Comparison of ENCODE assay signal across 19 cellular contexts in the genomic region with DNA sequence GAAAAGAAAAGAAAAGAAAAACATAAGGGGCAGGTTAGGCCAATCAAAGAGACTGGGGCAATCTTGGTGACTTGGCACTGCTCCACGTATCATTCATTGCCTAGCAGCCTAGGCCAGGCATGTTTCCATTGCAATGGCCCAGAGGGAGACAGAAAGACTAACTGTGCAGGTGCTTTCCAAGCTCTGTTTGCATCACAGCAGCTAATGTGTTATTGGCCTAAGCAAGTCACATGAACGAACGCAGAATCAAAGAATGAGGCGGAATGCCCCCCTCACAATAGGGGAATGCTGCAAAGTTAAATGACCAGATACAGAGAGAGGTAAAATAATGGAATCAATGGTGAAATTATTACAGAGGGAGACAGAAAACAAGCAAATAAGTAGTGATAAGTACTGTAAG. TPM values are rescaled to one million over a fixed set of nuclear protein-coding genes. Genes with fewer than 3 reads are reported as not detected.
DNase-seq lines count a peak whose midpoint lies in the region; ATAC-seq and TF ChIP-seq lines count a peak whose summit lies in the region.
"Had no signal": no experiment of that assay in that cellular context is flagged by ENCODE, and none has a peak within 500 bp of the region (broad histone marks: within the 10 kb centered on the region; RNA-seq: fewer than 3 reads in every experiment).

No MANE protein-coding gene starts in this region.

- H3K9ac ChIP-seq in H9 (ENCODE audit: extremely low read depth, insufficient read length, low read length) = no peak overlapping the region
- H3K9ac ChIP-seq: SK-N-SH had no signal

- H3K4me3 Mint-ChIP-seq in H9 (no peak overlapping the region), WTC11 (no peak overlapping the region), CD14-positive monocyte (no peak overlapping the region)
- H3K4me3 Mint-ChIP-seq: CD4-positive, alpha-beta memory T cell had no signal

- H3K27ac Mint-ChIP-seq in H9 (peak overlapping the region in 2 of 3 experiments; percentile 0 to 82; a peak in 3 of 7 replicates), WTC11 (no peak overlapping the region; the same call in 1 of the 2 replicates), CD14-positive monocyte (no peak overlapping the region)
- H3K27ac Mint-ChIP-seq: CD4-positive, alpha-beta memory T cell had no signal

- no peak overlapping the region for H4K91ac ChIP-seq in H9 (ENCODE audit: insufficient read length, low read depth, low read length)

- no peak overlapping the region for H4K5ac ChIP-seq in H9 (ENCODE audit: insufficient read length, low read depth, low read length)

- no peak overlapping the region for H3T11ph ChIP-seq in H9 (ENCODE audit: low read length)

- no peak overlapping the region for H3K4me3 ChIP-seq in mucosa of descending colon

- DNase-seq in NCI-H748 (lab: John Stamatoyannopoulos, UW; ENCODE audit: unreplicated experiment) = peak; percentile 12
- no peak for DNase-seq in NCI-H748 treated with DMSO at 0.1 percent for 48 hours (lab: John Stamatoyannopoulos, UW)
- DNase-seq in H9 = no peak
- no peak for DNase-seq in WTC11 (ENCODE audit: low spot score)
- no peak for DNase-seq in mucosa of descending colon
- no peak for DNase-seq in NCI-H187 treated with DMSO at 0.1 percent for 48 hours (lab: John Stamatoyannopoulos, UW)
- DNase-seq in HEK293T (ENCODE audit: extremely low spot score) = no peak
- DNase-seq in CD14-positive monocyte (ENCODE audit: low spot score) = no peak
- DNase-seq: Calu3; CD4-positive, alpha-beta memory T cell; DMS79; HCEC 1CT; MM.1S; NCI-H1105 treated with DMSO at 0.1 percent for 48 hours; NCI-H1930; NCI-H226; NCI-H524; SK-N-SH had no signal

- H2BK20ac ChIP-seq in H9 (ENCODE audit: low read depth, low read length, poor library complexity, severe bottlenecking) = no peak overlapping the region

- CTCF ChIA-PET in WTC11 (lab: Charles Lee) = interaction anchor here (1.1 to 3.3 kb wide), 14 partner anchors 10 to 291 kb away, joined by 3 to 52 read pairs (median 4); a partner anchor contains a TSS
- CTCF ChIA-PET in HEK293T (lab: Yijun Ruan, JAX) = interaction anchor here (1.5 to 1.7 kb wide), 2 partner anchors 9 to 50 kb away, joined by 4 to 5 read pairs; no protein-coding TSS in a partner anchor

- peaks cover under 1% of the 10 kb centered on the region; the same call in 1 of the 2 replicates for H3K27me3 Mint-ChIP-seq in H9 (ENCODE audit: low read depth)
- no peaks in the 10 kb centered on the region; the same call in 1 of the 2 replicates for H3K27me3 Mint-ChIP-seq in WTC11 (ENCODE audit: low read depth)
- peaks cover 2 to 6% (median 2%) of the 10 kb centered on the region in 3 donors for H3K27me3 Mint-ChIP-seq in CD14-positive monocyte (ENCODE audit: low read depth in 3 of 3)

- H3K9me3 ChIP-seq in H9 (ENCODE audit: control insufficient read depth, low read depth, low read length) = no peaks in the 10 kb centered on the region
- H3K9me3 ChIP-seq in mucosa of descending colon = no peaks in the 10 kb centered on the region
- H3K9me3 ChIP-seq: SK-N-SH had no signal

- H2BK12ac ChIP-seq in H9 (ENCODE audit: insufficient read length, low read depth, low read length) = no peak overlapping the region

- no peaks in the 10 kb centered on the region for H3K79me1 ChIP-seq in H9 (ENCODE audit: insufficient read depth, low read depth, low read length, poor library complexity, severe bottlenecking)

- H2BK120ac ChIP-seq in H9 (ENCODE audit: low read depth, low read length, poor library complexity, severe bottlenecking) = no peak overlapping the region

- H3K4me1 ChIP-seq in H9 (ENCODE audit: insufficient read depth, low read length) (peaks cover 3% of the 10 kb centered on the region; the same call in 1 of the 2 replicates), mucosa of descending colon (ENCODE audit: low read depth) (no peaks in the 10 kb centered on the region)

- H2AK5ac ChIP-seq in H9 (ENCODE audit: insufficient read length, low read length) = no peak overlapping the region

- no peaks in the 10 kb centered on the region for H3K23me2 ChIP-seq in H9 (ENCODE audit: insufficient read length, low read depth, low read length, poor library complexity, severe bottlenecking)

- no peak overlapping the region for H3K56ac ChIP-seq in H9 (ENCODE audit: insufficient read length, low read depth, low read length)

- H3K9me3 Mint-ChIP-seq in H9 (peaks cover 5 to 11% of the 10 kb centered on the region in 2 experiments; a peak in 4 of 5 replicates), WTC11 (peaks cover 12% of the 10 kb centered on the region), CD14-positive monocyte (peaks cover 0 to under 1% (median 0%) of the 10 kb centered on the region in 7 donors)
- H3K9me3 Mint-ChIP-seq: CD4-positive, alpha-beta memory T cell had no signal

- POLR2A ChIA-PET in WTC11 (lab: Charles Lee) (no interaction called here), HEK293T (lab: Yijun Ruan, JAX) (no interaction called here)

- H3K4me2 ChIP-seq in H9 (ENCODE audit: insufficient read depth, insufficient read length, low read length) = no peak overlapping the region
- H3K4me2 ChIP-seq: SK-N-SH had no signal

- no peaks in the 10 kb centered on the region for H4K20me1 ChIP-seq in H9 (ENCODE audit: control insufficient read depth, insufficient read depth, insufficient read length)

- H3K36me3 Mint-ChIP-seq in H9 (ENCODE audit: insufficient read depth in 1 of 3, low read depth in 3 of 3) (peaks cover 0 to 9% (median 0%) of the 10 kb centered on the region in 3 experiments; a peak in 3 of 7 replicates), WTC11 (peaks cover 3% of the 10 kb centered on the region; the same call in 1 of the 2 replicates), CD14-positive monocyte (no peaks in the 10 kb centered on the region)
- H3K36me3 Mint-ChIP-seq: CD4-positive, alpha-beta memory T cell had no signal

- no peak for TF ChIP-seq CTCF in H9 (conservative IDR thresholded peaks at IDR 0.05)
- TF ChIP-seq CTCF in WTC11 (IDR thresholded peaks at IDR 0.05) = no peak
- TF ChIP-seq CTCF in mucosa of descending colon (IDR thresholded peaks at IDR 0.05) = no peak
- TF ChIP-seq CTCF in CD14-positive monocyte (IDR thresholded peaks at IDR 0.05) = no peak

- intact Hi-C loops in mucosa of descending colon (cut with DNase I, micrococcal nuclease) (no loop called here), CD14-positive monocyte (cut with micrococcal nuclease) (no loop called here)

- no peak overlapping the region for H3K18ac ChIP-seq in H9 (ENCODE audit: insufficient read length, low read depth, low read length)

- H2BK5ac ChIP-seq in H9 (ENCODE audit: insufficient read length, low read length) = no peak overlapping the region

- no peak overlapping the region for H3K27ac ChIP-seq in H9 (ENCODE audit: insufficient read length, low read depth, low read length)

- no peaks in the 10 kb centered on the region for H3K79me2 ChIP-seq in H9 (ENCODE audit: insufficient read depth, low read length)

- no peak overlapping the region for H3K4ac ChIP-seq in H9 (ENCODE audit: low read depth, low read length)

- H4K8ac ChIP-seq in H9 (replicated peaks; ENCODE audit: insufficient read length, low read depth, low read length) = no peak overlapping the region

- H3K14ac ChIP-seq in H9 (ENCODE audit: insufficient read depth, low read length) = no peak overlapping the region

- H3K27me3 ChIP-seq in H9 (ENCODE audit: insufficient read depth, low read length) = no peaks in the 10 kb centered on the region

- no CpG with 5 or more reads among the region's 4 CpGs for WGBS in H9 (ENCODE audit: extremely low coverage, insufficient read length, low lambda C conversion rate)

- no peak overlapping the region for H3K23ac ChIP-seq in H9 (ENCODE audit: insufficient read length, low read depth, low read length)

- no peak overlapping the region for H2AFZ ChIP-seq in H9 (ENCODE audit: low read length)

- H3K36me3 ChIP-seq in mucosa of descending colon (ENCODE audit: low read depth) = no peaks in the 10 kb centered on the region

- H3K4me1 Mint-ChIP-seq in H9 (peaks cover 10 to 17% of the 10 kb centered on the region in 2 experiments), WTC11 (peaks cover 10% of the 10 kb centered on the region), CD14-positive monocyte (peaks cover 5% of the 10 kb centered on the region)

- ATAC-seq in WTC11 = peak; percentile 72
- peak; percentile 31 for ATAC-seq in mucosa of descending colon
- ATAC-seq: Panc1 had no signal

- no peak overlapping the region for H2BK15ac ChIP-seq in H9 (ENCODE audit: low read depth, low read length)

TF ChIP-seq in WTC11, 78 proteins besides CTCF, POLR2A, EP300 and RAD21:
- TF ChIP-seq, protein P1, sequence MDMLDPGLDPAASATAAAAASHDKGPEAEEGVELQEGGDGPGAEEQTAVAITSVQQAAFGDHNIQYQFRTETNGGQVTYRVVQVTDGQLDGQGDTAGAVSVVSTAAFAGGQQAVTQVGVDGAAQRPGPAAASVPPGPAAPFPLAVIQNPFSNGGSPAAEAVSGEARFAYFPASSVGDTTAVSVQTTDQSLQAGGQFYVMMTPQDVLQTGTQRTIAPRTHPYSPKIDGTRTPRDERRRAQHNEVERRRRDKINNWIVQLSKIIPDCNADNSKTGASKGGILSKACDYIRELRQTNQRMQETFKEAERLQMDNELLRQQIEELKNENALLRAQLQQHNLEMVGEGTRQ (CRISPR knock-in tag; IDR thresholded peaks at IDR 0.05) = peak; percentile 47; the same call in 1 of the 2 replicates
- no peak for TF ChIP-seq SMAD4 (CRISPR knock-in tag; IDR thresholded peaks at IDR 0.05)

TF ChIP-seq in HEK293T, 16 proteins besides CTCF, POLR2A, EP300 and RAD21 (continues in another document):
- no peak for TF ChIP-seq TARDBP (IDR thresholded peaks at IDR 0.05)
- no peak for TF ChIP-seq NFRKB (IDR thresholded peaks at IDR 0.05)
- TF ChIP-seq HDGF (IDR thresholded peaks at IDR 0.05; ENCODE audit: borderline replicate concordance) = no peak
- TF ChIP-seq ARNT (IDR thresholded peaks at IDR 0.05) = no peak
- TF ChIP-seq SP1 (IDR thresholded peaks at IDR 0.05) = no peak
- TF ChIP-seq FOXA1 (IDR thresholded peaks at IDR 0.05) = no peak
- TF ChIP-seq, protein P2, sequence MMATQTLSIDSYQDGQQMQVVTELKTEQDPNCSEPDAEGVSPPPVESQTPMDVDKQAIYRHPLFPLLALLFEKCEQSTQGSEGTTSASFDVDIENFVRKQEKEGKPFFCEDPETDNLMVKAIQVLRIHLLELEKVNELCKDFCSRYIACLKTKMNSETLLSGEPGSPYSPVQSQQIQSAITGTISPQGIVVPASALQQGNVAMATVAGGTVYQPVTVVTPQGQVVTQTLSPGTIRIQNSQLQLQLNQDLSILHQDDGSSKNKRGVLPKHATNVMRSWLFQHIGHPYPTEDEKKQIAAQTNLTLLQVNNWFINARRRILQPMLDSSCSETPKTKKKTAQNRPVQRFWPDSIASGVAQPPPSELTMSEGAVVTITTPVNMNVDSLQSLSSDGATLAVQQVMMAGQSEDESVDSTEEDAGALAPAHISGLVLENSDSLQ (IDR thresholded peaks at IDR 0.05) = no peak
- no peak for TF ChIP-seq CTBP1 (IDR thresholded peaks at IDR 0.05; ENCODE audit: borderline replicate concordance)
- no peak for TF ChIP-seq FOXM1 (IDR thresholded peaks at IDR 0.05; ENCODE audit: borderline replicate concordance)
- TF ChIP-seq L3MBTL2 (conservative IDR thresholded peaks at IDR 0.05) = no peak
- no peak for TF ChIP-seq FOXK2 (IDR thresholded peaks at IDR 0.05)

RNA-seq across cellular contexts. Expression of a gene that starts 11.1 kb away (rescaled TPM):
- total RNA-seq in H9 (2021) (34.0 and 35.2 TPM in 2 replicates), WTC11 (2021) (25.5 to 31.5 TPM (median 28.0 TPM) in 3 replicates), mucosa of descending colon (10 to 100 TPM; 48.7 to 62.6 (median 49.2) TPM)
- polyA plus RNA-seq in CD14-positive monocyte = 1 to 10 TPM in 1 of 2 donors, under 1 TPM in 1; 0.27 to 1.1 TPM

Comparison
In these comparisons a context has a peak if more than half of its experiments do, and no peak if none do; other contexts are left out.
1. H3K27ac Mint-ChIP-seq: peak in H9 (2 of 3); none in WTC11 (single experiment) and CD14-positive monocyte (0 of 7).